Comparison of ENCODE assay signal across 1 cellular context in genomic region chr19:8244442-8244841, GRCh38.
TF ChIP-seq lines count a peak whose summit lies in the region.

No MANE protein-coding gene starts in this region.

TF ChIP-seq in HCT116, 20 proteins besides CTCF, POLR2A, EP300 and RAD21 (continued from another document):
- TF ChIP-seq REST (IDR thresholded peaks at IDR 0.05; ENCODE audit: low read depth), result no peak
- no peak for TF ChIP-seq ELF1 (IDR thresholded peaks at IDR 0.05; ENCODE audit: borderline replicate concordance, low read depth)
- no peak for TF ChIP-seq YY1 (IDR thresholded peaks at IDR 0.05; ENCODE audit: extremely low read depth, insufficient replicate concordance, low read depth, low read length)
- TF ChIP-seq CEBPB (IDR thresholded peaks at IDR 0.05; ENCODE audit: low read depth), result no peak
- TF ChIP-seq POLR2AphosphoS5 (IDR thresholded peaks at IDR 0.05; ENCODE audit: low read depth, low read length), result no peak
- TF ChIP-seq SP1 (IDR thresholded peaks at IDR 0.05; ENCODE audit: low read depth), result no peak
- no peak for TF ChIP-seq MAX (IDR thresholded peaks at IDR 0.05)
- TF ChIP-seq SIN3A (IDR thresholded peaks at IDR 0.05; ENCODE audit: low read depth), result no peak
- no peak for TF ChIP-seq CBX3 (IDR thresholded peaks at IDR 0.05; ENCODE audit: low read depth)
- no peak for TF ChIP-seq ZFX (IDR thresholded peaks at IDR 0.05)
- TF ChIP-seq EZH2 (IDR thresholded peaks at IDR 0.05), result no peak
- TF ChIP-seq ZNF274 (IDR thresholded peaks at IDR 0.05; ENCODE audit: low read depth, low read length), result no peak
- TF ChIP-seq SRF (IDR thresholded peaks at IDR 0.05; ENCODE audit: low read depth), result no peak
- TF ChIP-seq TCF7L2 (IDR thresholded peaks at IDR 0.05; ENCODE audit: borderline replicate concordance, extremely low read depth, insufficient read depth, insufficient read length), result no peak
- no peak for TF ChIP-seq EGR1 (IDR thresholded peaks at IDR 0.05; ENCODE audit: low read depth)
- TF ChIP-seq JUND (IDR thresholded peaks at IDR 0.05), result no peak
- no peak for TF ChIP-seq FOSL1 (IDR thresholded peaks at IDR 0.05; ENCODE audit: low read depth)
